ENCODE assay signal across 25 cellular contexts in the genomic region with DNA sequence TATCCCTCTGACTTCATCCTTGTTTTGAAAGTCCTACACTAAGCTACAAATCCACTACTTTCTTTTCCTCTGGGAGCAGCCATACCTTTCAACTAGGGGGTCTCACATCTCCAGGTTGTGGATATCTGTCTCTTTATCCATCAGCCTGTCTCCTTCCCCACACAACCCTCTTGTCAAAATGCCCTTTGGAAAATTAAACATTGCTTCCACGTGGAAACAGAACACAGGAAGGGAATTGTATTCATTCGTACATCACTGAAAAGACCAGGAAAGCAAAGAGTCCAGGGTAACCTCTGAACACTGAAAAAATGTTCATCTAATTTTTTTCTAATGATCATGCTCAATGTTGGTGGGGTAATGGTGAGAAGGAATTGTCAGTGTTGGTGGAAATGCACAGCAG.
DNase-seq lines count a peak whose midpoint lies in the region; ATAC-seq, FAIRE-seq and TF ChIP-seq lines count a peak whose summit lies in the region.
"Had no signal": no experiment of that assay in that cellular context is flagged by ENCODE, and none has a peak within 500 bp of the region (broad histone marks: within the 10 kb centered on the region; RNA-seq: fewer than 3 reads in every experiment).

No MANE protein-coding gene starts in this region.

- WGBS in liver = 32% methylated on average over 2 of the region's 2 CpGs
- 49 to 54% (median 54%) methylated on average over 2 of the region's 2 CpGs for WGBS in small intestine, 3 donors

- no peak overlapping the region for H3K9ac ChIP-seq in liver (ENCODE audit: low read depth in 1 of 2, low read length in 2 of 2)

- no peak for TF ChIP-seq POLR2A in gastrocnemius medialis (IDR thresholded peaks at IDR 0.05)

- H3K9me3 ChIP-seq in liver (ENCODE audit: control insufficient read depth in 4 of 4, low read length in 3 of 4) = no peaks in the 10 kb centered on the region
- no peaks in the 10 kb centered on the region for H3K9me3 ChIP-seq in gastrocnemius medialis
- H3K9me3 ChIP-seq in small intestine (ENCODE audit: control insufficient read depth, low read depth) = no peaks in the 10 kb centered on the region

- ATAC-seq in gastrocnemius medialis = no peak
- ATAC-seq: CD8-positive, alpha-beta T cell had no signal

- H3K36me3 Mint-ChIP-seq in endothelial cell (ENCODE audit: low read depth, unreplicated experiment) = peaks cover 12% of the 10 kb centered on the region

- H3K4me3 ChIP-seq in liver (ENCODE audit: low read depth in 1 of 3, low read length in 3 of 3) = no peak overlapping the region
- H3K4me3 ChIP-seq in gastrocnemius medialis = no peak overlapping the region
- no peak overlapping the region for H3K4me3 ChIP-seq in small intestine (ENCODE audit: low read depth in 1 of 2, low read length in 2 of 2)
- H3K4me3 ChIP-seq: SJCRH30 had no signal

- H3K27ac Mint-ChIP-seq in endothelial cell (ENCODE audit: unreplicated experiment) = peak overlapping the region; percentile 4
- H3K27ac Mint-ChIP-seq: CD8-positive, alpha-beta T cell had no signal

- H3K27me3 Mint-ChIP-seq in endothelial cell (ENCODE audit: unreplicated experiment) = peaks cover 2% of the 10 kb centered on the region

- H3K4me1 ChIP-seq in liver (ENCODE audit: control insufficient read depth in 4 of 4, insufficient read depth in 4 of 4, low read length in 3 of 4) (peaks cover 5 to 16% (median 9%) of the 10 kb centered on the region in 4 donors), gastrocnemius medialis (peaks cover 32 to 36% of the 10 kb centered on the region in 2 donors), small intestine (ENCODE audit: control insufficient read depth in 2 of 2, insufficient read depth in 1 of 2, low read depth in 1 of 2, low read length in 1 of 2) (no peaks in the 10 kb centered on the region)

- no peak overlapping the region for H3K27ac ChIP-seq in liver (ENCODE audit: low read depth in 1 of 2, low read length in 2 of 2)
- H3K27ac ChIP-seq in gastrocnemius medialis = peak overlapping the region in 3 of 4 donors; percentile 28 to 76 (median 63)
- no peak overlapping the region for H3K27ac ChIP-seq in small intestine (ENCODE audit: low read depth in 1 of 2, low read length in 1 of 2)
- H3K27ac ChIP-seq: 22Rv1 had no signal

- DNase-seq in DMS 273 (lab: John Stamatoyannopoulos, UW; ENCODE audit: unreplicated experiment) (peak; percentile 22), DMS 273 treated with DMSO at 0.1 percent for 48 hours (lab: John Stamatoyannopoulos, UW) (no peak), endothelial cell (ENCODE audit: low spot score) (no peak), gastrocnemius medialis (no peak), T-helper 2 cell (no peak), small intestine (no peak), NCI-H2081 (lab: John Stamatoyannopoulos, UW) (no peak)
- DNase-seq: AML-193; C1 segment of cervical spinal cord; CD8-positive, alpha-beta T cell; EL; GF-D8; MM.1S; NCI-H1092; NCI-H1436; NCI-H1930; NCI-H2227 treated with DMSO at 0.1 percent for 48 hours; NCI-H510A; NCI-H748 treated with DMSO at 0.1 percent for 48 hours; NK-92 treated with Interleukin-12 subunit alpha and Interleukin-12 subunit beta, amount 100 ng/mL, for 24 hours; SJCRH30 had no signal

- no peak for FAIRE-seq in small intestine (lab: Jason Lieb, UNC)
- FAIRE-seq: GM19239, H1 had no signal

- TF ChIP-seq RAD21 in liver (IDR thresholded peaks at IDR 0.05) = peak in 1 of 2 donors; percentile 37

- no peaks in the 10 kb centered on the region for H3K36me3 ChIP-seq in liver (ENCODE audit: control insufficient read depth in 4 of 4, insufficient read depth in 3 of 4, low read depth in 1 of 4, low read length in 3 of 4)
- no peaks in the 10 kb centered on the region for H3K36me3 ChIP-seq in gastrocnemius medialis
- no peaks in the 10 kb centered on the region for H3K36me3 ChIP-seq in small intestine (ENCODE audit: control insufficient read depth in 2 of 2, insufficient read depth in 2 of 2, low read length in 2 of 2)
- H3K36me3 ChIP-seq: SJCRH30 had no signal

- no peaks in the 10 kb centered on the region for H3K9me3 Mint-ChIP-seq in endothelial cell (ENCODE audit: unreplicated experiment)

- intact Hi-C loops in gastrocnemius medialis (cut with DNase I; ENCODE audit: low total_unique reads) = loop anchor here (2.0 to 10.0 kb wide), 4 partner anchors 45 to 625 kb away; partner anchors contain the start of gene NR3C1

- H3K27me3 ChIP-seq in liver (ENCODE audit: control insufficient read depth in 4 of 4, insufficient read depth in 4 of 4, low read length in 3 of 4) (no peaks in the 10 kb centered on the region), gastrocnemius medialis (no peaks in the 10 kb centered on the region), small intestine (ENCODE audit: control insufficient read depth in 2 of 2, insufficient read depth in 2 of 2, low read length in 2 of 2) (no peaks in the 10 kb centered on the region)
- H3K27me3 ChIP-seq: SJCRH30 had no signal

- TF ChIP-seq CTCF in endothelial cell (IDR thresholded peaks at IDR 0.05; ENCODE audit: unreplicated experiment) (no peak), liver (IDR thresholded peaks at IDR 0.05; ENCODE audit: low read depth, low read length, missing input control) (no peak), gastrocnemius medialis (IDR thresholded peaks at IDR 0.05 in 4 of 5, conservative IDR thresholded peaks at IDR 0.05 in 1 of 5) (no peak)

- in situ Hi-C loops in gastrocnemius medialis (cut with MboI; ENCODE audit: low sequenced_read_pairs in 4 of 4) = no loop called here

- peaks cover 24% of the 10 kb centered on the region for H3K4me1 Mint-ChIP-seq in endothelial cell (ENCODE audit: unreplicated experiment)

- no peak overlapping the region for H3K4me3 Mint-ChIP-seq in endothelial cell (ENCODE audit: unreplicated experiment)
- H3K4me3 Mint-ChIP-seq: CD8-positive, alpha-beta T cell had no signal

TF ChIP-seq in liver, 16 proteins besides CTCF, POLR2A, EP300 and RAD21:
- TF ChIP-seq JUND (IDR thresholded peaks at IDR 0.05) = no peak
- TF ChIP-seq EGR1 (IDR thresholded peaks at IDR 0.05; ENCODE audit: low read depth in 2 of 2) = no peak
- TF ChIP-seq ZBTB33 (IDR thresholded peaks at IDR 0.05) = no peak
- no peak for TF ChIP-seq ATF3 (IDR thresholded peaks at IDR 0.05)
- TF ChIP-seq YY1 (IDR thresholded peaks at IDR 0.05) = peak; percentile 32
- no peak for TF ChIP-seq TAF1 (conservative IDR thresholded peaks at IDR 0.05)
- TF ChIP-seq, protein P1, sequence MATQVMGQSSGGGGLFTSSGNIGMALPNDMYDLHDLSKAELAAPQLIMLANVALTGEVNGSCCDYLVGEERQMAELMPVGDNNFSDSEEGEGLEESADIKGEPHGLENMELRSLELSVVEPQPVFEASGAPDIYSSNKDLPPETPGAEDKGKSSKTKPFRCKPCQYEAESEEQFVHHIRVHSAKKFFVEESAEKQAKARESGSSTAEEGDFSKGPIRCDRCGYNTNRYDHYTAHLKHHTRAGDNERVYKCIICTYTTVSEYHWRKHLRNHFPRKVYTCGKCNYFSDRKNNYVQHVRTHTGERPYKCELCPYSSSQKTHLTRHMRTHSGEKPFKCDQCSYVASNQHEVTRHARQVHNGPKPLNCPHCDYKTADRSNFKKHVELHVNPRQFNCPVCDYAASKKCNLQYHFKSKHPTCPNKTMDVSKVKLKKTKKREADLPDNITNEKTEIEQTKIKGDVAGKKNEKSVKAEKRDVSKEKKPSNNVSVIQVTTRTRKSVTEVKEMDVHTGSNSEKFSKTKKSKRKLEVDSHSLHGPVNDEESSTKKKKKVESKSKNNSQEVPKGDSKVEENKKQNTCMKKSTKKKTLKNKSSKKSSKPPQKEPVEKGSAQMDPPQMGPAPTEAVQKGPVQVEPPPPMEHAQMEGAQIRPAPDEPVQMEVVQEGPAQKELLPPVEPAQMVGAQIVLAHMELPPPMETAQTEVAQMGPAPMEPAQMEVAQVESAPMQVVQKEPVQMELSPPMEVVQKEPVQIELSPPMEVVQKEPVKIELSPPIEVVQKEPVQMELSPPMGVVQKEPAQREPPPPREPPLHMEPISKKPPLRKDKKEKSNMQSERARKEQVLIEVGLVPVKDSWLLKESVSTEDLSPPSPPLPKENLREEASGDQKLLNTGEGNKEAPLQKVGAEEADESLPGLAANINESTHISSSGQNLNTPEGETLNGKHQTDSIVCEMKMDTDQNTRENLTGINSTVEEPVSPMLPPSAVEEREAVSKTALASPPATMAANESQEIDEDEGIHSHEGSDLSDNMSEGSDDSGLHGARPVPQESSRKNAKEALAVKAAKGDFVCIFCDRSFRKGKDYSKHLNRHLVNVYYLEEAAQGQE (IDR thresholded peaks at IDR 0.05) = no peak
- TF ChIP-seq NR2F2 (IDR thresholded peaks at IDR 0.05) = no peak
- peak; percentile 29 for TF ChIP-seq SP1 (IDR thresholded peaks at IDR 0.05)
- TF ChIP-seq GABPA (IDR thresholded peaks at IDR 0.05 in 1 of 2, conservative IDR thresholded peaks at IDR 0.05 in 1 of 2) = no peak
- no peak for TF ChIP-seq FOXA1 (IDR thresholded peaks at IDR 0.05)
- TF ChIP-seq FOXA2 (IDR thresholded peaks at IDR 0.05) = no peak
- TF ChIP-seq, protein P2, sequence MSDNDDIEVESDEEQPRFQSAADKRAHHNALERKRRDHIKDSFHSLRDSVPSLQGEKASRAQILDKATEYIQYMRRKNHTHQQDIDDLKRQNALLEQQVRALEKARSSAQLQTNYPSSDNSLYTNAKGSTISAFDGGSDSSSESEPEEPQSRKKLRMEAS (IDR thresholded peaks at IDR 0.05) = peak; percentile 65
- TF ChIP-seq HNF4G (IDR thresholded peaks at IDR 0.05) = no peak
- TF ChIP-seq HNF4A (conservative IDR thresholded peaks at IDR 0.05) = peak; percentile 38 to 40
- TF ChIP-seq RXRA (IDR thresholded peaks at IDR 0.05) = peak in 1 of 2 donors; percentile 47
TF ChIP-seq in liver: peak in this region for 5.

Comparison
In these comparisons a context has a peak if more than half of its experiments do, and no peak if none do; other contexts are left out.
1. H3K27ac ChIP-seq: peak in gastrocnemius medialis (3 of 4); none in liver (0 of 2) and small intestine (0 of 2).